8 cellular contexts compared by ENCODE assay signal in the genomic region with DNA sequence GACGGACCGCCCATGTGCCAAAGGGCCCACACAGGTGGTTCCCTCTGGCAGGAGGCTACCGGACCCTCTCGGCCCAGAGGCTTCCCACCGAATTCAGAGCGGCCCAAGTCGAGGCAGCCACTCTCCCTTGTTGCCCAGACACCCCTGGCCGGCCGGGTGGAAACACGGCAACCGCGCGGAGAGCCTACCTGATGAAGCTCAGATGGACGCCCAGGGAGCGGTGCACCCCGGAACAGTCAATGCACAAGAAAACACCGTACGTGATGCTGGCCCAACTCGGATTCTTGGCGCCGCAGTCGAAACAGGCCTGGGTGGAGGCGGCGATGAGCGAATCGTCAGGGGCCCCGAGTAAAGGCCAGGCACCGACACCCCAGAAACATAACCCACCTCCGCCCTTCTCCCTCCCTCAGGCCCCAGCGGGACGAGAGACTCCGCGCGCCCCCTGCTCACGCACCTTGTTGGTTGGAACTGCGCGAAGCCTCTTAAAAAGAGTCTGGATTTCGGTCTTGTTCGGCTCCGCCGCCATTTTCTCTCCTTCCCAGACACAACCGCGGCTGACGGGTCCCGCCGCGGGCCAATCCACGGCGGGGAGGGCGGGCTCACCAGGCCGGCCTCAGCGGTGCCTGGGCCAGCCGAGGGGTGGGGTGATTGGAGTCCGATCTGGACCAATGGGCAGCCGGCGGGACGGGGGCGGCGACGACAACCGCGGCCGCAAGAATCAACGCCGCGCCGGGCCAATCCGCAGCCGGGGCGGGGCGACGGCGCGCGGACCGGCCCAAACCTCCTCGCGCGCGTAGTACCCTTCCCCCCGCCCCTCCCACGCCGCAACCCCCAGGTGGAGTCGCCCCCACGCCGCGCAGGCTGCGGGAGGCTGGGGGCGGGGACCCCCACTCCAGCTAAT. TPM values are rescaled to one million over a fixed set of nuclear protein-coding genes. Genes with fewer than 3 reads are reported as not detected.
DNase-seq lines count a peak whose midpoint lies in the region; ATAC-seq, FAIRE-seq and TF ChIP-seq lines count a peak whose summit lies in the region.

A gene (minus strand): TSS at position 552 of the 901 bp plus-strand sequence. CDS start 26 bp downstream, at position 526.

- POLR2A ChIA-PET in RWPE1 (lab: Yijun Ruan, JAX; ENCODE audit: low non-redundant PET) = interaction anchor here (0.6 kb wide), 1 partner anchor 81 kb away, joined by 3 read pairs; no protein-coding TSS in a partner anchor

- peaks cover 28% of the 10 kb centered on the region for H3K4me1 Mint-ChIP-seq in activated T-helper 2 cell treated with anti-CD3 and anti-CD28 coated beads, Interferon-gamma antibody, Interleukin-2, Interleukin-4, amounts not matched to agents 10 μg/mL and 5 μg/mL and 100 μg/mL, durations not matched to agents 14 hours and 24 hours and 36 hours (ENCODE audit: low read depth)
- H3K4me1 Mint-ChIP-seq in natural killer cell treated with Interleukin-12 subunit alpha and Interleukin-12 subunit beta and Interleukin-15 and Interleukin-18, amount 100 ng/mL, for 72 hours (ENCODE audit: low read depth in 2 of 2) = peaks cover 31 to 36% of the 10 kb centered on the region in 2 donors

- intact Hi-C loops in activated T-helper 2 cell treated with anti-CD3 and anti-CD28 coated beads, Interferon-gamma antibody, Interleukin-2, Interleukin-4, amounts not matched to agents 10 μg/mL and 5 μg/mL and 100 μg/mL, durations not matched to agents 14 hours and 24 hours and 36 hours (cut with micrococcal nuclease) = loop anchor here (1.0 to 5.0 kb wide), 5 partner anchors 38 to 250 kb away; a partner anchor contains a TSS

- H3K27ac Mint-ChIP-seq in activated T-helper 2 cell treated with anti-CD3 and anti-CD28 coated beads, Interferon-gamma antibody, Interleukin-2, Interleukin-4, amounts not matched to agents 10 μg/mL and 5 μg/mL and 100 μg/mL, durations not matched to agents 14 hours and 24 hours and 36 hours = peak within 1 kb of the TSS; percentile 100
- H3K27ac Mint-ChIP-seq in natural killer cell treated with Interleukin-12 subunit alpha and Interleukin-12 subunit beta and Interleukin-15 and Interleukin-18, amount 100 ng/mL, for 72 hours = peak within 1 kb of the TSS; percentile 91 to 97

- CTCF ChIA-PET in RWPE1 (lab: Yijun Ruan, JAX) = interaction anchor here (0.6 to 1.9 kb wide), 3 partner anchors 10 to 66 kb away, joined by 3 to 6 read pairs (median 3); a partner anchor contains a TSS

- H3K27me3 Mint-ChIP-seq in activated T-helper 2 cell treated with anti-CD3 and anti-CD28 coated beads, Interferon-gamma antibody, Interleukin-2, Interleukin-4, amounts not matched to agents 10 μg/mL and 5 μg/mL and 100 μg/mL, durations not matched to agents 14 hours and 24 hours and 36 hours (ENCODE audit: low read depth) = no peaks in the 10 kb centered on the region
- H3K27me3 Mint-ChIP-seq in natural killer cell treated with Interleukin-12 subunit alpha and Interleukin-12 subunit beta and Interleukin-15 and Interleukin-18, amount 100 ng/mL, for 72 hours = no peaks in the 10 kb centered on the region

- H3K4me3 Mint-ChIP-seq in activated T-helper 2 cell treated with anti-CD3 and anti-CD28 coated beads, Interferon-gamma antibody, Interleukin-2, Interleukin-4, amounts not matched to agents 10 μg/mL and 5 μg/mL and 100 μg/mL, durations not matched to agents 14 hours and 24 hours and 36 hours (ENCODE audit: low read depth) = peak within 1 kb of the TSS; percentile 97
- peak within 1 kb of the TSS; percentile 91 for H3K4me3 Mint-ChIP-seq in natural killer cell treated with Interleukin-12 subunit alpha and Interleukin-12 subunit beta and Interleukin-15 and Interleukin-18, amount 100 ng/mL, for 72 hours

- no peak for FAIRE-seq in H54 (lab: Jason Lieb, UNC)

- peak within 1 kb of the TSS; percentile 98 for H3K27ac ChIP-seq in RWPE1

- TF ChIP-seq CTCF in RWPE1 (conservative IDR thresholded peaks at IDR 0.05; ENCODE audit: low read depth) (no peak), fibroblast of mammary gland (conservative IDR thresholded peaks at IDR 0.05; ENCODE audit: control insufficient read depth, insufficient read depth, low read depth, low read length) (no peak)

- no peak for TF ChIP-seq POLR2A in H54 (IDR thresholded peaks at IDR 0.05; ENCODE audit: low read depth, low read length)

- H3K9me3 Mint-ChIP-seq in activated T-helper 2 cell treated with anti-CD3 and anti-CD28 coated beads, Interferon-gamma antibody, Interleukin-2, Interleukin-4, amounts not matched to agents 10 μg/mL and 5 μg/mL and 100 μg/mL, durations not matched to agents 14 hours and 24 hours and 36 hours = no peaks in the 10 kb centered on the region
- H3K9me3 Mint-ChIP-seq in natural killer cell treated with Interleukin-12 subunit alpha and Interleukin-12 subunit beta and Interleukin-15 and Interleukin-18, amount 100 ng/mL, for 72 hours = no peaks in the 10 kb centered on the region

- H3K4me3 ChIP-seq in fibroblast of mammary gland (ENCODE audit: control insufficient read depth, low read depth, low read length) = peak within 1 kb of the TSS; percentile 97

- peaks cover 38% of the 10 kb centered on the region for H3K36me3 Mint-ChIP-seq in activated T-helper 2 cell treated with anti-CD3 and anti-CD28 coated beads, Interferon-gamma antibody, Interleukin-2, Interleukin-4, amounts not matched to agents 10 μg/mL and 5 μg/mL and 100 μg/mL, durations not matched to agents 14 hours and 24 hours and 36 hours (ENCODE audit: low read depth)
- no peaks in the 10 kb centered on the region for H3K36me3 Mint-ChIP-seq in natural killer cell treated with Interleukin-12 subunit alpha and Interleukin-12 subunit beta and Interleukin-15 and Interleukin-18, amount 100 ng/mL, for 72 hours

- ATAC-seq in natural killer cell treated with Interleukin-12 subunit alpha and Interleukin-12 subunit beta and Interleukin-15 and Interleukin-18, amount 100 ng/mL, for 72 hours = peak; percentile 98

- DNase-seq in ELR (ENCODE audit: low read depth) = peak; percentile 96
- peak; percentile 100 for DNase-seq in H54 (ENCODE audit: insufficient read length, low spot score)
- peak; percentile 94 for DNase-seq in LoVo (ENCODE audit: low spot score)
- DNase-seq in RWPE1 (ENCODE audit: low spot score) = peak; percentile 99
- peak; percentile 95 for DNase-seq in activated T-helper 2 cell treated with anti-CD3 and anti-CD28 coated beads, Interferon-gamma antibody, Interleukin-2, Interleukin-4, amounts not matched to agents 10 μg/mL and 5 μg/mL and 100 μg/mL, durations not matched to agents 14 hours and 24 hours and 36 hours (ENCODE audit: low spot score)
- peak; percentile 91 for DNase-seq in fibroblast of mammary gland (ENCODE audit: low read depth)
- peak; percentile 99 for DNase-seq in natural killer cell treated with Interleukin-12 subunit alpha and Interleukin-12 subunit beta and Interleukin-15 and Interleukin-18, amount 100 ng/mL, for 72 hours (ENCODE audit: low spot score)
- peak; percentile 96 for DNase-seq in stimulated activated naive CD4-positive, alpha-beta T cell treated with Interleukin-2 at 50 U/mL for 16 hours (lab: John Stamatoyannopoulos, UW)

RNA-seq across cellular contexts. Expression of the gene that starts here (rescaled TPM):
- total RNA-seq in activated T-helper 2 cell treated with anti-CD3 and anti-CD28 coated beads, Interferon-gamma antibody, Interleukin-2, Interleukin-4, amounts not matched to agents 10 μg/mL and 5 μg/mL and 100 μg/mL, durations not matched to agents 14 hours and 24 hours and 36 hours = 98.6 and 104 TPM in 2 replicates
- total RNA-seq in natural killer cell treated with Interleukin-12 subunit alpha and Interleukin-12 subunit beta and Interleukin-15 and Interleukin-18, amount 100 ng/mL, for 72 hours = 100 to 1,000 TPM; 117 to 151 TPM

Comparison
In these comparisons a context has a peak if more than half of its experiments do, and no peak if none do; other contexts are left out.
1. Peak in every context shown above with its lines: DNase-seq, ATAC-seq, H3K4me3 ChIP-seq and H3K27ac ChIP-seq.